ENCODE assay signal across 1 cellular context in the genomic region with DNA sequence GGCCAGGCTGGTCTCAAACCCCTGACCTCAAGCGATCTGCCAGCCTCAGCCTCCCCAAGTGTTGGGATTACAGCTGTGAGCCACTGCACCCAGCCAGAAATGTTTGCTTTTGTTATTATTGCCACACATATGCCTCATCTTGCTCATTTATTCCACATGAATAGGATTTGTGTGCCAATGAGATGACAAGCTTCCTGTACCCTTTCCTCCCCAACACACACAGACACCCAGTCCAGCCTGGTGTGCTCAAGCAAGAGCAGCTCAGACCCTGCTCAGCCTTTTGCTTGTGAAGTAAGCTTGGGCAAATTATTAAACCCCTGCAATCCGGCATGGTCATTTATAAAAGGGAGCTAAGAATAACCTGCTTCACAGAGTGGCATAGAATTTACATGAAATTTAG.
TF ChIP-seq lines count a peak whose summit lies in the region.

No MANE protein-coding gene starts in this region.

TF ChIP-seq in WTC11, 78 proteins besides CTCF, POLR2A, EP300 and RAD21 (continued from another document):
- TF ChIP-seq, protein P1, sequence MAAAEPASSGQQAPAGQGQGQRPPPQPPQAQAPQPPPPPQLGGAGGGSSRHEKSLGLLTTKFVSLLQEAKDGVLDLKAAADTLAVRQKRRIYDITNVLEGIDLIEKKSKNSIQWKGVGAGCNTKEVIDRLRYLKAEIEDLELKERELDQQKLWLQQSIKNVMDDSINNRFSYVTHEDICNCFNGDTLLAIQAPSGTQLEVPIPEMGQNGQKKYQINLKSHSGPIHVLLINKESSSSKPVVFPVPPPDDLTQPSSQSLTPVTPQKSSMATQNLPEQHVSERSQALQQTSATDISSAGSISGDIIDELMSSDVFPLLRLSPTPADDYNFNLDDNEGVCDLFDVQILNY (CRISPR knock-in tag; IDR thresholded peaks at IDR 0.05): no peak
